In the genomic region with DNA sequence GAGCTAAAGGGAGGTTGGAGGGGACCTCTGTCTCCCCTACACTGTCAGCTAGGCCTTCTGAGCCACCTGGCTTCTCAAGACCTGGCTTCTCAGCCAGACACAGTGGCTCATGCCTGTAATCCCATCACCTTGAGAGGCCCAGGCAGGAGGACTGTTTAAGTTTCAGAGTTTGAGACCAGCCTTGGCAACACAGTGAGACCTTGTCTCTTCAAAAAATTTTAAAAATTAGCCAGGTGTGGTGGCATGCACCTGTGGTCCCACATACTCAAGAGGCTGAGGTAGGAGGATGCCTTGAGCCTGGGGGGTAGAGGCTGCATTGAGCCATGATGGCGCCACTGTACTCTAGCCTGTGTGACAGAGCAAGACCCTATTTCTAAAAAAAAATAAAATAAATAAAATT, we compare ENCODE assay signal across 1 cellular context.
TF ChIP-seq lines count a peak whose summit lies in the region.

No MANE protein-coding gene starts in this region.

TF ChIP-seq in SK-N-SH, 30 proteins besides CTCF, POLR2A, EP300 and RAD21 (continued from another document):
- TF ChIP-seq SMC3 (IDR thresholded peaks at IDR 0.05; ENCODE audit: low read depth, low read length): no peak
- TF ChIP-seq FOSL2 (IDR thresholded peaks at IDR 0.05; ENCODE audit: borderline replicate concordance, low read depth): no peak
